ENCODE assay signal across 13 cellular contexts in genomic region chr2:3523551-3524041, GRCh38. TPM values are rescaled to one million over a fixed set of nuclear protein-coding genes. Genes with fewer than 3 reads are reported as not detected.
DNase-seq lines count a peak whose midpoint lies in the region; ATAC-seq and TF ChIP-seq lines count a peak whose summit lies in the region.
"Had no signal": no experiment of that assay in that cellular context is flagged by ENCODE, and none has a peak within 500 bp of the region (broad histone marks: within the 10 kb centered on the region; RNA-seq: fewer than 3 reads in every experiment).

No MANE protein-coding gene starts in this region.

- no peak overlapping the region for H3K4me3 Mint-ChIP-seq in mesothelial cell of epicardium
- H3K4me3 Mint-ChIP-seq: CD14-positive monocyte had no signal

- peaks cover 45% of the 10 kb centered on the region for H3K4me1 Mint-ChIP-seq in mesothelial cell of epicardium

- ATAC-seq in GM21576 (IDR thresholded peaks at IDR 0.05; ENCODE audit: unreplicated experiment): no peak
- ATAC-seq: GM12878 had no signal

- peak overlapping the region; percentile 87 for H3K27ac Mint-ChIP-seq in mesothelial cell of epicardium

- no peaks in the 10 kb centered on the region for H3K9me3 Mint-ChIP-seq in mesothelial cell of epicardium
- H3K9me3 Mint-ChIP-seq: CD14-positive monocyte had no signal

- H3K27me3 Mint-ChIP-seq in mesothelial cell of epicardium (ENCODE audit: low read depth): no peaks in the 10 kb centered on the region

- no peak overlapping the region for H3K4me3 ChIP-seq in LNCaP clone FGC (ENCODE audit: low read depth, low read length)
- H3K4me3 ChIP-seq: GM12878 had no signal

- peak; percentile 48 for DNase-seq in 8988T
- peak; percentile 88 for DNase-seq in LNCaP clone FGC (ENCODE audit: low read depth)
- peak; percentile 13 for DNase-seq in dermis blood vessel endothelial cell
- DNase-seq in mesothelial cell of epicardium (ENCODE audit: low spot score in 2 of 2, unreplicated experiment in 2 of 2): no peak
- DNase-seq in SK-N-DZ (ENCODE audit: low spot score): no peak
- no peak for DNase-seq in DMS114 treated with DMSO at 0.1 percent for 48 hours (lab: John Stamatoyannopoulos, UW; ENCODE audit: unreplicated experiment)
- DNase-seq in stimulated activated CD4-positive, alpha-beta T cell treated with anti-CD3 and anti-CD28 coated beads, Interleukin-1b, Interleukin-23, amount 100 ng/mL, for 48 hours: no peak
- DNase-seq: activated CD4-positive, CD25-positive, alpha-beta regulatory T cell; effector CD4-positive, alpha-beta T cell; NCI-H1930 had no signal

- no peaks in the 10 kb centered on the region for H3K36me3 Mint-ChIP-seq in mesothelial cell of epicardium

- TF ChIP-seq CTCF in LNCaP clone FGC (IDR thresholded peaks at IDR 0.05; ENCODE audit: control insufficient read depth, extremely low read depth, insufficient read depth) (no peak), mesothelial cell of epicardium (IDR thresholded peaks at IDR 0.05; ENCODE audit: unreplicated experiment) (no peak)

RNA-seq across cellular contexts. Expression of gene ADI1, which starts 4.3 kb away (rescaled TPM):
- 50.9 and 68.4 TPM in 2 replicates for total RNA-seq in dermis blood vessel endothelial cell
- total RNA-seq in mesothelial cell of epicardium: 16.6 to 18.7 TPM (median 17.6 TPM) in 3 replicates
- 43.2 and 45.6 TPM in 2 replicates for polyA plus RNA-seq in SK-N-DZ (2014; cell fraction: cytosol; rRNA removed)
- 43.4 and 47.2 TPM in 2 replicates for polyA plus RNA-seq in SK-N-DZ (2014; cell fraction: nucleus; rRNA removed)

RNA-seq across cellular contexts. Expression of gene RNASEH1, which starts 34.5 kb away (rescaled TPM):
- total RNA-seq in dermis blood vessel endothelial cell (23.5 and 30.9 TPM in 2 replicates), mesothelial cell of epicardium (21.1 to 24.3 TPM (median 22.5 TPM) in 3 replicates)
- polyA plus RNA-seq in SK-N-DZ (2014; cell fraction: cytosol; rRNA removed): 35.5 and 40.1 TPM in 2 replicates
- 22.3 and 30.8 TPM in 2 replicates for polyA plus RNA-seq in SK-N-DZ (2014; cell fraction: nucleus; rRNA removed)

RNA-seq across cellular contexts. Expression of gene RPS7, which starts 51.5 kb away (rescaled TPM):
- total RNA-seq in dermis blood vessel endothelial cell (926 and 1,911 TPM in 2 replicates), mesothelial cell of epicardium (1,528 to 1,604 TPM (median 1,590 TPM) in 3 replicates)
- 7,441 and 7,592 TPM in 2 replicates for polyA plus RNA-seq in SK-N-DZ (2014; cell fraction: cytosol; rRNA removed)
- polyA plus RNA-seq in SK-N-DZ (2014; cell fraction: nucleus; rRNA removed): 6,740 and 9,402 TPM in 2 replicates

Comparison
In these comparisons a context has a peak if more than half of its experiments do, and no peak if none do; other contexts are left out.
1. DNase-seq: peak in 8988T (single experiment), LNCaP clone FGC (single experiment) and dermis blood vessel endothelial cell (single experiment); none in mesothelial cell of epicardium (0 of 2), SK-N-DZ (single experiment), DMS114 treated with DMSO at 0.1 percent for 48 hours (single experiment) and stimulated activated CD4-positive, alpha-beta T cell treated with anti-CD3 and anti-CD28 coated beads, Interleukin-1b, Interleukin-23, amount 100 ng/mL, for 48 hours (single experiment).